In the genomic region with DNA sequence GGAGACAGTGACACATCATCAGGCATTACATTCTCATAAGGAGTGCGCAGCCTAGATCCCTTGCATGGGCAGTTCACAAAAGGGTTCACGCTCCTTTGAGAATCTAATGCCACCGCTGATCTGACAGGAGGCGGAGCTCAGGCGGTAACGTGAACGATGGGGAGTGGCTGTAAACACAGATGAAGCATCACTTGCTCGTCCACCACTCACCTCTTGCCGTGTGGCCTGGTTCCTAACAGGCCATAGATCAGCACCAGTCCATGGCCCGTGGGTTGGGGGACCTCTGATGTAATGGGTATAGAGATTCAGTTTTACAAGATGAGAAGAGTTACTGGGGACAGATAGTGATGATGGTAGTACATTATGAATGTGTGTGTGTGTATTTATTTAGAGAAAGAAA, we compare ENCODE assay signal across 35 cellular contexts.
"Had no signal": no experiment of that assay in that cellular context is flagged by ENCODE, and none has a peak within 500 bp of the region (broad histone marks: within the 10 kb centered on the region; RNA-seq: fewer than 3 reads in every experiment).

No MANE protein-coding gene starts in this region.

- H3K4me3 ChIP-seq: MG63 had no signal

- DNase-seq: Karpas-422, Kasumi-1, MG63, MM.1S, MV-4-11, NCI-H1092, NCI-H1092 treated with DMSO at 0.1 percent for 48 hours, NCI-H1105, NCI-H1105 treated with DMSO at 0.1 percent for 48 hours, NCI-H1417, NCI-H1417 treated with DMSO at 0.1 percent for 48 hours, NCI-H1436, NCI-H1436 treated with DMSO at 0.1 percent for 48 hours, NCI-H146, NCI-H1694, NCI-H1694 treated with DMSO at 0.1 percent for 48 hours, NCI-H187, NCI-H187 treated with DMSO at 0.1 percent for 48 hours, NCI-H1930, NCI-H2029, NCI-H2029 treated with DMSO at 0.1 percent for 48 hours, NCI-H2081, NCI-H2081 treated with DMSO at 0.1 percent for 48 hours, NCI-H2107, NCI-H2171, NCI-H2171 treated with DMSO at 0.1 percent for 48 hours, NCI-H2227 treated with DMSO at 0.1 percent for 48 hours, NCI-H226, NCI-H345, NCI-H446, NCI-H446 treated with DMSO at 0.1 percent for 48 hours, NCI-H510A, NCI-H510A treated with DMSO at 0.1 percent for 48 hours, NCI-H524, NCI-H524 treated with DMSO at 0.1 percent for 48 hours had no signal

- H3K9me3 ChIP-seq: MG63 had no signal

- H3K27me3 ChIP-seq: MG63 had no signal

- H3K36me3 ChIP-seq: MG63 had no signal
